24 cellular contexts compared by ENCODE assay signal in genomic region chr11:33525789-33526188, GRCh38.
DNase-seq lines count a peak whose midpoint lies in the region; FAIRE-seq and TF ChIP-seq lines count a peak whose summit lies in the region.
"Had no signal": no experiment of that assay in that cellular context is flagged by ENCODE, and none has a peak within 500 bp of the region (broad histone marks: within the 10 kb centered on the region; RNA-seq: fewer than 3 reads in every experiment).

No MANE protein-coding gene starts in this region.

- H2BK15ac ChIP-seq in H9 (ENCODE audit: low read depth, low read length) = no peak overlapping the region
- H2BK15ac ChIP-seq in H1 (ENCODE audit: low read length) = no peak overlapping the region
- no peak overlapping the region for H2BK15ac ChIP-seq in mesendoderm (replicated peaks; ENCODE audit: low read depth)

- no CpG with 5 or more reads among the region's 4 CpGs for WGBS in H9 (ENCODE audit: extremely low coverage, insufficient read length, low lambda C conversion rate)
- 77% methylated on average over 4 of the region's 4 CpGs; no CpG with 5 or more reads in 1 of the 2 experiments for WGBS in H1 (ENCODE audit: extremely low coverage in 1 of 2, insufficient coverage in 1 of 2, insufficient read length in 1 of 2, insufficient replicate concordance in 2 of 2, low coverage in 1 of 2, low lambda C conversion rate in 2 of 2, missing lambda C conversion rate in 1 of 2), 2 experiments
- WGBS in mesendoderm (ENCODE audit: extremely low coverage, insufficient coverage, low lambda C conversion rate) = no CpG with 5 or more reads among the region's 4 CpGs
- 66 to 87% (median 85%) methylated on average over 4 of the region's 4 CpGs for WGBS in spleen, 5 donors

- H3K27ac Mint-ChIP-seq in H9 = no peak overlapping the region; a peak in 1 of 7 replicates
- H3K27ac Mint-ChIP-seq: CD4-positive, alpha-beta T cell; T-cell had no signal

- no peak overlapping the region; a peak in 1 of 5 replicates for H3K4me3 Mint-ChIP-seq in H9
- H3K4me3 Mint-ChIP-seq: CD4-positive, alpha-beta T cell; T-cell had no signal

- H2AK5ac ChIP-seq in H9 (ENCODE audit: insufficient read length, low read length) (no peak overlapping the region), H1 (ENCODE audit: low read depth, low read length) (no peak overlapping the region), mesendoderm (ENCODE audit: low read length) (no peak overlapping the region)

- H3K4me1 ChIP-seq in H9 (ENCODE audit: insufficient read depth, low read length) = no peaks in the 10 kb centered on the region
- peaks cover 0 to 4% (median 2%) of the 10 kb centered on the region in 4 experiments; a peak in 2 of 7 replicates for H3K4me1 ChIP-seq in H1 (replicated peaks in 1 of 4; ENCODE audit: control insufficient read depth in 3 of 4, insufficient read depth in 4 of 4, low read length in 3 of 4)
- H3K4me1 ChIP-seq in mesendoderm (ENCODE audit: control insufficient read depth, low read depth, low read length) = no peaks in the 10 kb centered on the region
- H3K4me1 ChIP-seq in spleen = no peaks in the 10 kb centered on the region
- H3K4me1 ChIP-seq: A549; BLaER1 treated with 17β-estradiol and CSF1 and Interleukin-3, amounts not matched to agents 10 nM and 100 nM had no signal

- no peak overlapping the region for H3K4me2 ChIP-seq in H9 (ENCODE audit: insufficient read depth, insufficient read length, low read length)
- H3K4me2 ChIP-seq in H1 (ENCODE audit: insufficient read depth in 1 of 2, low read depth in 2 of 2, low read length in 2 of 2) = no peak overlapping the region
- no peak overlapping the region for H3K4me2 ChIP-seq in mesendoderm (ENCODE audit: low read length)
- H3K4me2 ChIP-seq: A549; BLaER1 treated with 17β-estradiol and CSF1 and Interleukin-3, amounts not matched to agents 10 nM and 100 nM had no signal

- no peak overlapping the region for H2BK12ac ChIP-seq in H9 (ENCODE audit: insufficient read length, low read depth, low read length)
- H2BK12ac ChIP-seq in H1 (ENCODE audit: low read depth, low read length) = no peak overlapping the region

- no peak overlapping the region for H2BK20ac ChIP-seq in H9 (ENCODE audit: low read depth, low read length, poor library complexity, severe bottlenecking)
- no peak overlapping the region for H2BK20ac ChIP-seq in H1 (ENCODE audit: low read length)

- H3K23me2 ChIP-seq in H9 (ENCODE audit: insufficient read length, low read depth, low read length, poor library complexity, severe bottlenecking) (no peaks in the 10 kb centered on the region), H1 (ENCODE audit: low read depth, low read length) (no peaks in the 10 kb centered on the region)

- H4K20me1 ChIP-seq in H9 (ENCODE audit: control insufficient read depth, insufficient read depth, insufficient read length) (no peaks in the 10 kb centered on the region), H1 (replicated peaks in 1 of 2; ENCODE audit: control insufficient read depth in 1 of 2, insufficient read depth in 2 of 2, low read length in 2 of 2) (no peaks in the 10 kb centered on the region)
- H4K20me1 ChIP-seq: BLaER1 treated with 17β-estradiol and CSF1 and Interleukin-3, amounts not matched to agents 10 nM and 100 nM had no signal

- H2AFZ ChIP-seq in H9 (ENCODE audit: low read length) (no peak overlapping the region), H1 (ENCODE audit: low read length) (no peak overlapping the region)

- H3K14ac ChIP-seq in H9 (ENCODE audit: insufficient read depth, low read length) = no peak overlapping the region
- no peak overlapping the region for H3K14ac ChIP-seq in H1 (ENCODE audit: insufficient read length)

- no peaks in the 10 kb centered on the region for H3K27me3 ChIP-seq in H9 (ENCODE audit: insufficient read depth, low read length)
- no peaks in the 10 kb centered on the region for H3K27me3 ChIP-seq in H1 (replicated peaks in 1 of 4; ENCODE audit: control insufficient read depth in 3 of 4, extremely low read depth in 1 of 4, insufficient read depth in 3 of 4, low read length in 3 of 4)
- no peaks in the 10 kb centered on the region for H3K27me3 ChIP-seq in mesendoderm (ENCODE audit: insufficient read depth, low read length, poor library complexity)
- peaks cover 0 to 22% (median 0%) of the 10 kb centered on the region in 7 donors for H3K27me3 ChIP-seq in spleen (replicated peaks in 1 of 7)
- H3K27me3 ChIP-seq: BLaER1 treated with 17β-estradiol and CSF1 and Interleukin-3, amounts not matched to agents 10 nM and 100 nM had no signal

- H3K27me3 Mint-ChIP-seq in H9 (ENCODE audit: low read depth) = no peaks in the 10 kb centered on the region

- H3K9me3 ChIP-seq in H9 (ENCODE audit: control insufficient read depth, low read depth, low read length) = no peaks in the 10 kb centered on the region
- H3K9me3 ChIP-seq in H1 (ENCODE audit: insufficient read depth in 2 of 2, low read depth in 1 of 2, low read length in 1 of 2) = 0 out of 4 replicates have a peak, but pooled peaks cover 0 to 4% of the 10 kb centered on the region in 2 experiments
- H3K9me3 ChIP-seq in spleen = peaks cover 0 to 34% (median 23%) of the 10 kb centered on the region in 8 donors

- peak overlapping the region; percentile 81 for H4K91ac ChIP-seq in H9 (ENCODE audit: insufficient read length, low read depth, low read length)
- no peak overlapping the region for H4K91ac ChIP-seq in H1 (replicated peaks; ENCODE audit: insufficient read length, low read length)

- H3K36me3 ChIP-seq in H1 (ENCODE audit: control insufficient read depth in 2 of 4, insufficient read depth in 4 of 4, low read length in 3 of 4) (no peaks in the 10 kb centered on the region), mesendoderm (ENCODE audit: control insufficient read depth, insufficient read depth, low read length) (no peaks in the 10 kb centered on the region), spleen (no peaks in the 10 kb centered on the region)
- H3K36me3 ChIP-seq: BLaER1 treated with 17β-estradiol and CSF1 and Interleukin-3, amounts not matched to agents 10 nM and 100 nM had no signal

- H3K9ac ChIP-seq in H9 (ENCODE audit: extremely low read depth, insufficient read length, low read length) (no peak overlapping the region), H1 (replicated peaks in 1 of 4; ENCODE audit: extremely low read depth in 1 of 4, low read depth in 3 of 4, low read length in 3 of 4) (no peak overlapping the region), mesendoderm (ENCODE audit: low read length) (no peak overlapping the region)
- H3K9ac ChIP-seq: BLaER1 treated with 17β-estradiol and CSF1 and Interleukin-3, amounts not matched to agents 10 nM and 100 nM had no signal

- H3K4ac ChIP-seq in H9 (ENCODE audit: low read depth, low read length) (no peak overlapping the region), H1 (replicated peaks; ENCODE audit: insufficient read length, low read depth, low read length) (no peak overlapping the region), mesendoderm (ENCODE audit: low read depth, low read length) (no peak overlapping the region)

- peak; percentile 39 for FAIRE-seq in H1 (lab: Jason Lieb, UNC)
- FAIRE-seq: A549, G401.6, GM18507, K562 had no signal

- H3K36me3 Mint-ChIP-seq in H9 (ENCODE audit: insufficient read depth in 1 of 3, low read depth in 3 of 3) = no peaks in the 10 kb centered on the region; a peak in 1 of 7 replicates
- H3K36me3 Mint-ChIP-seq: T-cell had no signal

- H3K79me2 ChIP-seq in H9 (ENCODE audit: insufficient read depth, low read length) (no peaks in the 10 kb centered on the region), H1 (ENCODE audit: control insufficient read depth in 1 of 2, insufficient read depth in 2 of 2, low read length in 2 of 2) (no peaks in the 10 kb centered on the region), mesendoderm (ENCODE audit: control insufficient read depth, insufficient read depth, low read length) (no peaks in the 10 kb centered on the region)

- H3K27ac ChIP-seq in H9 (ENCODE audit: insufficient read length, low read depth, low read length) = no peak overlapping the region
- no peak overlapping the region for H3K27ac ChIP-seq in H1 (ENCODE audit: low read depth, low read length)
- no peak overlapping the region for H3K27ac ChIP-seq in mesendoderm (ENCODE audit: low read depth, low read length)
- no peak overlapping the region for H3K27ac ChIP-seq in spleen
- H3K27ac ChIP-seq: A549; BLaER1 treated with 17β-estradiol and CSF1 and Interleukin-3, amounts not matched to agents 10 nM and 100 nM had no signal

- H2BK120ac ChIP-seq in H9 (ENCODE audit: low read depth, low read length, poor library complexity, severe bottlenecking) (no peak overlapping the region), H1 (replicated peaks; ENCODE audit: low read depth, low read length) (no peak overlapping the region), mesendoderm (ENCODE audit: low read depth, low read length) (no peak overlapping the region)

- H3K4me1 Mint-ChIP-seq in H9 = peaks cover 15 to 18% of the 10 kb centered on the region in 2 experiments
- H3K4me1 Mint-ChIP-seq: T-cell had no signal

- TF ChIP-seq POLR2A in H1 (IDR thresholded peaks at IDR 0.05; ENCODE audit: control extremely low read depth in 1 of 2, low read depth in 2 of 2, low read length in 2 of 2) (no peak), spleen (IDR thresholded peaks at IDR 0.05) (no peak)

- peak; percentile 49 to 66 for TF ChIP-seq RAD21 in H1 (IDR thresholded peaks at IDR 0.05 in 1 of 2, conservative IDR thresholded peaks at IDR 0.05 in 1 of 2; ENCODE audit: low read depth in 2 of 2, low read length in 2 of 2)

- H4K8ac ChIP-seq in H9 (replicated peaks; ENCODE audit: insufficient read length, low read depth, low read length) (no peak overlapping the region), H1 (ENCODE audit: extremely low read depth, insufficient read depth, low read length) (no peak overlapping the region), mesendoderm (ENCODE audit: low read depth, low read length) (no peak overlapping the region)

- in situ Hi-C loops in GM13977 (cut with MboI; ENCODE audit: low pct_unique_long_range_greater_than_20kb, low sequenced_read_pairs, unreplicated experiment) = no loop called here

- H3K18ac ChIP-seq in H9 (ENCODE audit: insufficient read length, low read depth, low read length) (no peak overlapping the region), H1 (ENCODE audit: extremely low read depth, low read length) (no peak overlapping the region), mesendoderm (ENCODE audit: low read length) (no peak overlapping the region)

- H3K23ac ChIP-seq in H9 (ENCODE audit: insufficient read length, low read depth, low read length) (no peak overlapping the region), H1 (ENCODE audit: insufficient read length) (no peak overlapping the region), mesendoderm (ENCODE audit: low read length) (no peak overlapping the region)

- intact Hi-C loops in spleen (cut with DNase I; ENCODE audit: low total_unique reads) = no loop called here

- no peak overlapping the region for H3K56ac ChIP-seq in H9 (ENCODE audit: insufficient read length, low read depth, low read length)
- no peak overlapping the region for H3K56ac ChIP-seq in H1 (replicated peaks; ENCODE audit: insufficient read length, low read depth, low read length)
- H3K56ac ChIP-seq in mesendoderm (ENCODE audit: low read length) = no peak overlapping the region

- H4K5ac ChIP-seq in H9 (ENCODE audit: insufficient read length, low read depth, low read length) = no peak overlapping the region
- H4K5ac ChIP-seq in H1 (ENCODE audit: insufficient read length, low read depth, low read length) = no peak overlapping the region
- no peak overlapping the region for H4K5ac ChIP-seq in mesendoderm (ENCODE audit: low read length)

- H3K9me3 Mint-ChIP-seq in H9 = no peaks in the 10 kb centered on the region; a peak in 2 of 5 replicates

- DNase-seq in GM13977 (ENCODE audit: low spot score) (no peak), H9 (peak; percentile 58), H1 (ENCODE audit: low read depth in 1 of 2, low spot score in 2 of 2) (peak; percentile 3 to 48), mesendoderm (peak; percentile 63), spleen (no peak), KG1 (lab: John Stamatoyannopoulos, UW) (no peak)
- no peak for DNase-seq in stimulated activated CD4-positive, alpha-beta T cell treated with anti-CD3 and anti-CD28 coated beads, Interleukin-2, amount 100 ng/mL, for 48 hours
- DNase-seq: AML-193; CD4-positive, alpha-beta T cell; COR-L47; DMS53; MV-4-11; NCI-H1105 treated with DMSO at 0.1 percent for 48 hours; NCI-H2029; NCI-H2227 treated with DMSO at 0.1 percent for 48 hours; NCI-H526 treated with DMSO at 0.1 percent for 48 hours; RPMI8226; SHP77; T-cell had no signal

- H3K4me3 ChIP-seq in H1 (ENCODE audit: extremely low read depth in 1 of 4, insufficient read depth in 2 of 4, low read depth in 3 of 4, low read length in 4 of 4) = no peak overlapping the region
- no peak overlapping the region for H3K4me3 ChIP-seq in mesendoderm (ENCODE audit: low read length)
- H3K4me3 ChIP-seq in spleen = no peak overlapping the region
- H3K4me3 ChIP-seq: A549; BLaER1 treated with 17β-estradiol and CSF1 and Interleukin-3, amounts not matched to agents 10 nM and 100 nM; K562 had no signal

- CTCF ChIA-PET in H1 (lab: Charles Lee; ENCODE audit: partially characterized antibody) = interaction anchor here (0.7 to 2.5 kb wide), 15 partner anchors 11 to 176 kb away, joined by 3 to 10 read pairs (median 4); no protein-coding TSS in a partner anchor

- peak; percentile 27 for TF ChIP-seq CTCF in GM13977 (IDR thresholded peaks at IDR 0.05; ENCODE audit: extremely low read depth, insufficient read depth, missing control alignments)
- peak; percentile 36; the same call in 1 of the 3 replicates for TF ChIP-seq CTCF in H9 (conservative IDR thresholded peaks at IDR 0.05)
- peak in 2 of 3 experiments; percentile 24 to 31; a peak in 3 of 4 replicates for TF ChIP-seq CTCF in H1 (IDR thresholded peaks at IDR 0.05; ENCODE audit: control extremely low read depth in 1 of 3, insufficient read depth in 1 of 3, low read depth in 1 of 3, low read length in 3 of 3)
- no peak for TF ChIP-seq CTCF in spleen (IDR thresholded peaks at IDR 0.05 in 8 of 11, conservative IDR thresholded peaks at IDR 0.05 in 3 of 11)

- H3T11ph ChIP-seq in H9 (ENCODE audit: low read length) = no peak overlapping the region

- H2BK5ac ChIP-seq in H9 (ENCODE audit: insufficient read length, low read length) = no peak overlapping the region
- no peak overlapping the region for H2BK5ac ChIP-seq in H1 (ENCODE audit: low read depth, low read length)
- H2BK5ac ChIP-seq in mesendoderm (ENCODE audit: low read length) = no peak overlapping the region

- POLR2A ChIA-PET in H1 (lab: Charles Lee; ENCODE audit: partially characterized antibody) = no interaction called here

- H3K79me1 ChIP-seq in H9 (ENCODE audit: insufficient read depth, low read depth, low read length, poor library complexity, severe bottlenecking) = no peaks in the 10 kb centered on the region
- H3K79me1 ChIP-seq in H1 (ENCODE audit: low read depth, low read length) = no peaks in the 10 kb centered on the region
- no peaks in the 10 kb centered on the region for H3K79me1 ChIP-seq in mesendoderm (ENCODE audit: low read length)

- no peak for TF ChIP-seq EP300 in H1 (IDR thresholded peaks at IDR 0.05; ENCODE audit: borderline replicate concordance in 1 of 2, low read depth in 2 of 2, low read length in 2 of 2)

Comparison
In these comparisons a context has a peak if more than half of its experiments do, and no peak if none do; other contexts are left out.
1. DNase-seq: peak in H9 (single experiment), H1 (2 of 2) and mesendoderm (single experiment); none in GM13977 (single experiment), spleen (single experiment), stimulated activated CD4-positive, alpha-beta T cell treated with anti-CD3 and anti-CD28 coated beads, Interleukin-2, amount 100 ng/mL, for 48 hours (0 of 2) and KG1 (single experiment).
2. CTCF ChIP-seq: peak in GM13977 (single experiment), H9 (single experiment) and H1 (2 of 3); none in spleen (0 of 11).